ENCODE assay signal across 30 cellular contexts in genomic region chr7:45687185-45687560, GRCh38.
DNase-seq lines count a peak whose midpoint lies in the region; ATAC-seq and TF ChIP-seq lines count a peak whose summit lies in the region.
"Had no signal": no experiment of that assay in that cellular context is flagged by ENCODE, and none has a peak within 500 bp of the region (broad histone marks: within the 10 kb centered on the region; RNA-seq: fewer than 3 reads in every experiment).

No MANE protein-coding gene starts in this region.

- no peaks in the 10 kb centered on the region for H3K9me3 Mint-ChIP-seq in MCF 10A (ENCODE audit: unreplicated experiment)
- H3K9me3 Mint-ChIP-seq: CD8-positive, alpha-beta T cell; IgD-negative memory B cell had no signal

- CTCF ChIA-PET in MCF 10A (lab: Yijun Ruan, JAX) = interaction anchor here (0.8 kb wide), 1 partner anchor 23 kb away, joined by 3 read pairs; no protein-coding TSS in a partner anchor

- H3K27me3 Mint-ChIP-seq in MCF 10A (ENCODE audit: insufficient read depth, unreplicated experiment) = peaks cover 21% of the 10 kb centered on the region

- H3K9me3 ChIP-seq in right atrium auricular region = no peaks in the 10 kb centered on the region
- H3K9me3 ChIP-seq in colonic mucosa = no peaks in the 10 kb centered on the region
- H3K9me3 ChIP-seq: Caco-2, Peyer's patch, SK-N-SH had no signal

- no peaks in the 10 kb centered on the region for H3K36me3 Mint-ChIP-seq in MCF 10A (ENCODE audit: insufficient read depth, unreplicated experiment)
- H3K36me3 Mint-ChIP-seq: CD8-positive, alpha-beta T cell; IgD-negative memory B cell had no signal

- H3K36me3 ChIP-seq in right atrium auricular region (no peaks in the 10 kb centered on the region), colonic mucosa (no peaks in the 10 kb centered on the region)
- H3K36me3 ChIP-seq: Peyer's patch had no signal

- H3K9ac ChIP-seq in colonic mucosa (ENCODE audit: low read depth in 2 of 2, low read length in 2 of 2) = no peak overlapping the region
- H3K9ac ChIP-seq: KMS-11, SK-N-SH had no signal

- H3K4me1 ChIP-seq in right atrium auricular region (no peaks in the 10 kb centered on the region), colonic mucosa (peaks cover 8% of the 10 kb centered on the region)
- H3K4me1 ChIP-seq: Peyer's patch had no signal

- POLR2A ChIA-PET in MCF 10A (lab: Yijun Ruan, JAX) = no interaction called here

- ATAC-seq in left cardiac atrium = no peak
- no peak for ATAC-seq in GM18517 (IDR thresholded peaks at IDR 0.05; ENCODE audit: unreplicated experiment)
- ATAC-seq: CD8-positive, alpha-beta T cell; GM12878 had no signal

- H3K27me3 ChIP-seq in right atrium auricular region (no peaks in the 10 kb centered on the region), colonic mucosa (no peaks in the 10 kb centered on the region)
- H3K27me3 ChIP-seq: Peyer's patch had no signal

- DNase-seq in right atrium auricular region (ENCODE audit: low spot score) = peak; percentile 38
- no peak for DNase-seq in left cardiac atrium
- DNase-seq in colonic mucosa = peak; percentile 9
- peak; percentile 48 for DNase-seq in posterior vena cava (ENCODE audit: low spot score)
- no peak for DNase-seq in SK-N-DZ (ENCODE audit: low spot score)
- no peak for DNase-seq in MCF 10A (ENCODE audit: unreplicated experiment)
- DNase-seq: Caco-2, DMS 273 treated with DMSO at 0.1 percent for 48 hours, DMS79, EL, GDM1, GOT3, HCEC 1CT, NCI-H1048, NCI-H1417, NCI-H1694, NCI-H2029 treated with DMSO at 0.1 percent for 48 hours, NCI-H446 treated with DMSO at 0.1 percent for 48 hours, NCI-H526 treated with DMSO at 0.1 percent for 48 hours, SIG-M5, SK-N-SH had no signal

- peaks cover 5% of the 10 kb centered on the region for H3K4me1 Mint-ChIP-seq in MCF 10A (ENCODE audit: insufficient read depth, unreplicated experiment)
- H3K4me1 Mint-ChIP-seq: B cell had no signal

- H3K27ac ChIP-seq in right atrium auricular region (no peak overlapping the region), colonic mucosa (no peak overlapping the region)
- H3K27ac ChIP-seq: C4-2B, HL-60, KMS-11, Peyer's patch had no signal

- H3K27ac Mint-ChIP-seq in MCF 10A (ENCODE audit: low read depth, unreplicated experiment) = no peak overlapping the region
- H3K27ac Mint-ChIP-seq: B cell; CD8-positive, alpha-beta T cell; IgD-negative memory B cell had no signal

- intact Hi-C loops in left cardiac atrium (cut with DNase I) (no loop called here), colonic mucosa (cut with DNase I) (no loop called here), posterior vena cava (cut with DNase I) (no loop called here), MCF 10A (cut with micrococcal nuclease) (no loop called here)

- H3K4me3 Mint-ChIP-seq in MCF 10A (ENCODE audit: unreplicated experiment) = no peak overlapping the region
- H3K4me3 Mint-ChIP-seq: B cell; CD8-positive, alpha-beta T cell; IgD-negative memory B cell had no signal

- no peak for TF ChIP-seq CTCF in right atrium auricular region (IDR thresholded peaks at IDR 0.05)
- TF ChIP-seq CTCF in colonic mucosa (IDR thresholded peaks at IDR 0.05) = no peak
- TF ChIP-seq CTCF in MCF 10A (IDR thresholded peaks at IDR 0.05; ENCODE audit: unreplicated experiment) = no peak

- H3K4me3 ChIP-seq in right atrium auricular region (no peak overlapping the region), colonic mucosa (no peak overlapping the region)
- H3K4me3 ChIP-seq: GM12878, Peyer's patch had no signal

- no TSS peak for BruUV-seq in MCF 10A (replicated peaks; lab: Mats Ljungman, UMichigan)

Comparison
In these comparisons a context has a peak if more than half of its experiments do, and no peak if none do; other contexts are left out.
1. DNase-seq: peak in right atrium auricular region (single experiment), colonic mucosa (single experiment) and posterior vena cava (single experiment); none in left cardiac atrium (single experiment), SK-N-DZ (single experiment) and MCF 10A (single experiment).